In the genomic region with DNA sequence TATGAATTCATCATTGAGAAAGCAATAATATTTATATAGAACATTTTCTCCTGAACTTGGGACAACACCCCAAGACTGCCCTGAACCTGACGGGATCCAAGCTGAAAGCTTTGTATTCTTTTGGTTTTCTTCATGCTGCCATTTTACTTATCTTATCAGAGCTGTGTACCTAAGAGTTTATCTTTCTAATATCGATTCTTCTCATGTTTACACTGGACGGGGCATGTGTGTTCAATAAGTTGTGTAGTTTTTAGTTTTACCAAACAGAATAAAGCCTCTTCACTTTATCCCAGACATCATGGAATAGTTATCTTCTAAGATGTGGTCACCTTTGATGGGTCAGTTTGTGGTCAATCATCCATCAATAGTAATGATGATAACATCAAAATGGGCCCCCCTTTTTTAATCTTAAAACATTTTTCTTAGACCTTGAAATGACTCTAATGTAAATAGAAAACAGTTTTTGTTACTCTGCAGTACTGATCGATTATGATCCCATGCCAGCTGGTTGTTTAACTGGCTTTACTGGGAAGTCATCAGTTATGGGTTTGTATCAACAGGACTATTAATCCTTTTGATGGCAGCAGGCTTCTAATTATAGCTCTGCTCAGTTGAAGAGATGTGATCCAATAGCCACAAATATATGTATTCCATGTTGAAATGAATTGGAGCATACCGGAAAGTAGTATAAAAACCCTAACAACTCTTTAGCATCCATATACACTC, we compare ENCODE assay signal across 21 cellular contexts.
"Had no signal": no experiment of that assay in that cellular context is flagged by ENCODE, and none has a peak within 500 bp of the region (broad histone marks: within the 10 kb centered on the region; RNA-seq: fewer than 3 reads in every experiment).

No MANE protein-coding gene starts in this region.

- H3K4me1 ChIP-seq: heart right ventricle, left lung, lower lobe of right lung, parathyroid adenoma, psoas muscle had no signal

- FAIRE-seq: endometrium, small intestine had no signal

- H3K4me3 Mint-ChIP-seq: memory B cell; mesothelial cell of epicardium; naive thymus-derived CD4-positive, alpha-beta T cell; nephron progenitor cell had no signal

- H3K4me1 Mint-ChIP-seq: memory B cell; naive thymus-derived CD4-positive, alpha-beta T cell had no signal

- H3K27ac Mint-ChIP-seq: memory B cell; mesothelial cell of epicardium; naive thymus-derived CD4-positive, alpha-beta T cell; nephron progenitor cell had no signal

- H3K36me3 Mint-ChIP-seq: memory B cell; mesothelial cell of epicardium; naive thymus-derived CD4-positive, alpha-beta T cell had no signal

- ATAC-seq: esophagus mucosa; gastrocnemius medialis; heart right ventricle; left lung; lower lobe of right lung; naive thymus-derived CD4-positive, alpha-beta T cell; psoas muscle had no signal

- H3K9me3 ChIP-seq: gastrocnemius medialis, heart right ventricle, left lung, lower lobe of right lung, psoas muscle, stomach, thoracic aorta had no signal

- H3K4me3 ChIP-seq: gastrocnemius medialis, heart right ventricle, left lung, lower lobe of right lung, psoas muscle, stomach, thoracic aorta had no signal

- H3K27me3 Mint-ChIP-seq: memory B cell had no signal

- H3K9me3 Mint-ChIP-seq: memory B cell, mesothelial cell of epicardium, nephron progenitor cell had no signal

- DNase-seq: effector memory CD4-positive, alpha-beta T cell; gastrocnemius medialis; heart right ventricle; hypothalamus; islet precursor cell; left lung; lower lobe of right lung; naive thymus-derived CD4-positive, alpha-beta T cell; nephron progenitor cell; psoas muscle; small intestine; stimulated activated CD4-positive, alpha-beta T cell treated with anti-CD3 and anti-CD28 coated beads, Interleukin-12 subunit alpha, Interleukin-12 subunit beta, amount 100 ng/mL, for 4 hours; stimulated activated naive CD4-positive, alpha-beta T cell; stomach; substantia nigra had no signal

- H3K36me3 ChIP-seq: gastrocnemius medialis, heart right ventricle, left lung, lower lobe of right lung, stomach, thoracic aorta had no signal
